ENCODE assay signal across 2 cellular contexts in genomic region chr18:2994190-2994589, GRCh38.
TF ChIP-seq lines count a peak whose summit lies in the region.

No MANE protein-coding gene starts in this region.

TF ChIP-seq in K562, 482 proteins besides CTCF, POLR2A, EP300 and RAD21:
- TF ChIP-seq ZNF785 (CRISPR knock-in tag; IDR thresholded peaks at IDR 0.05) (no peak), ZNF449 (CRISPR knock-in tag; IDR thresholded peaks at IDR 0.05) (0 out of 2 replicates have a peak, but pooled peaks have one; percentile 39)

TF ChIP-seq in GM23338, 12 proteins besides CTCF, POLR2A, EP300 and RAD21:
- no peak for TF ChIP-seq REST (IDR thresholded peaks at IDR 0.05; ENCODE audit: unreplicated experiment)
- no peak for TF ChIP-seq POLR2AphosphoS5 (IDR thresholded peaks at IDR 0.05; ENCODE audit: low read depth)
- TF ChIP-seq ZNF114 (CRISPR knock-in tag; IDR thresholded peaks at IDR 0.05), result no peak
- TF ChIP-seq EZH2phosphoT487 (IDR thresholded peaks at IDR 0.05; ENCODE audit: unreplicated experiment), result no peak
- no peak for TF ChIP-seq STAT1 (IDR thresholded peaks at IDR 0.05; ENCODE audit: unreplicated experiment)
- TF ChIP-seq ZNF331 (CRISPR knock-in tag; IDR thresholded peaks at IDR 0.05; ENCODE audit: low read depth), result no peak
- no peak for TF ChIP-seq ZNF462 (CRISPR knock-in tag; IDR thresholded peaks at IDR 0.05)
- no peak for TF ChIP-seq NANOG (IDR thresholded peaks at IDR 0.05; ENCODE audit: borderline replicate concordance)
- TF ChIP-seq CREB1 (CRISPR knock-in tag; IDR thresholded peaks at IDR 0.05; ENCODE audit: low read depth), result no peak
- no peak for TF ChIP-seq ETS1 (IDR thresholded peaks at IDR 0.05)
- no peak for TF ChIP-seq EZH2 (IDR thresholded peaks at IDR 0.05; ENCODE audit: low read depth, unreplicated experiment)
- no peak for TF ChIP-seq JUNB (IDR thresholded peaks at IDR 0.05; ENCODE audit: unreplicated experiment)
